In the genomic region with DNA sequence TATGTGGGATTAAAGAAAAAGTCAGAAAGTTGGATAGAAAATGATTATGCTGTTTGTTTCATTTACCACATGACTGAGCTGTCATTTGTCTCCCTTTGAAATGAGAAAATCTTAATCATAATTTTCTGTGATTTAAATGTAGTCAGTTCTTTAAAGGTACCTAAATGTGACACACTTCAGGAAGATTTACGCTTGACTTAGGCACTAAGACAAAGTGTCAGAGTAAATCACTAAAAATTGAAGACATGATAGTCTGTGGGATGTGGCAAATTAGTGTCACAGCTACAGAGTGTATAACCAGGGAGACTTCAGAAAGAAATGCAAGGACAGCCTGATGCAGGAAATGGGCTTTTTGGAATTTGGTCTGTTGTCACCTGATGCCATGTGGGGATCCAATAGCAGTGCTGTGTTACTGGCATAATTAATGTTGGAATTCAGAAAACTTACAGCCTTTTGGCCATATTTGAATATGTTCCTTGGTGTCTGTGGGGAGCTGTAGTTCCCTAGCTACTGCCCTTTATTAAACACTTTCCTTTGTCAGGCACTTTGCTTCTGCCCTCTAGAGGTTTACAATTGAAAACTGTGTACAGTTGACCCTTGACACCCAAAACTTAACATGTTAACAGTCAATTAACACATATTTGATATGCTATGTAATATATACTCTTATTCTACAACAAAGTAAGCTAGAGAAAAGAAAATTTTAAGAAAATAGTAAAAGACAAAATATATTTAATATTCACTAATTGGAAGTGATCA, we compare ENCODE assay signal across 11 cellular contexts.
DNase-seq lines count a peak whose midpoint lies in the region; ATAC-seq and TF ChIP-seq lines count a peak whose summit lies in the region.
"Had no signal": no experiment of that assay in that cellular context is flagged by ENCODE, and none has a peak within 500 bp of the region (broad histone marks: within the 10 kb centered on the region; RNA-seq: fewer than 3 reads in every experiment).

No MANE protein-coding gene starts in this region.

- POLR2A ChIA-PET in PC-3 (lab: Charles Lee; ENCODE audit: unreplicated experiment): no interaction called here

- H3K9me2 ChIP-seq in PC-3 (replicated peaks; ENCODE audit: low read length): no peaks in the 10 kb centered on the region

- no peaks in the 10 kb centered on the region for H3K27me3 Mint-ChIP-seq in HFFc6 (ENCODE audit: insufficient read depth)

- peak; percentile 15 for DNase-seq in HFFc6
- peak; percentile 23 for DNase-seq in PC-3
- DNase-seq in mucosa of descending colon: no peak
- no peak for DNase-seq in activated CD4-positive, alpha-beta T cell treated with anti-CD3 and anti-CD28 coated beads, Interleukin-2, amount 50 U/mL, for 4 hours
- no peak for DNase-seq in NCI-H128 (lab: John Stamatoyannopoulos, UW; ENCODE audit: unreplicated experiment)
- no peak for DNase-seq in mucosa of gallbladder (ENCODE audit: low spot score)
- DNase-seq: activated T-cell treated with anti-CD3 and anti-CD28 coated beads, Interleukin-2, amount 50 U/mL, for 4 hours; KG1; left ventricle myocardium superior had no signal

- H3K27ac Mint-ChIP-seq in HFFc6: no peak overlapping the region

- no peak overlapping the region for H3K9ac ChIP-seq in PC-3 (ENCODE audit: low read length)

- no peak overlapping the region for H3K4me3 Mint-ChIP-seq in HFFc6
- H3K4me3 Mint-ChIP-seq: activated T-cell treated with anti-CD3 and anti-CD28 coated beads, Interleukin-2, amount 50 U/mL, for 4 hours had no signal

- H3K4me3 ChIP-seq in PC-3 (ENCODE audit: low read length) (no peak overlapping the region), mucosa of descending colon (no peak overlapping the region)

- intact Hi-C loops in PC-3 (cut with micrococcal nuclease) (no loop called here), mucosa of descending colon (cut with DNase I, micrococcal nuclease) (no loop called here)

- peak; percentile 28; the same call in 1 of the 2 replicates for TF ChIP-seq CTCF in GM12874 (IDR thresholded peaks at IDR 0.05; ENCODE audit: insufficient read depth, low read depth, low read length)
- TF ChIP-seq CTCF in HFFc6 (IDR thresholded peaks at IDR 0.05): peak; percentile 63
- peak; percentile 57 for TF ChIP-seq CTCF in PC-3 (conservative IDR thresholded peaks at IDR 0.05; ENCODE audit: low read depth, low read length)
- TF ChIP-seq CTCF in mucosa of descending colon (IDR thresholded peaks at IDR 0.05): no peak

- no peak overlapping the region for H3K27ac ChIP-seq in PC-3 (ENCODE audit: low read length)

- no peaks in the 10 kb centered on the region for H4K20me1 ChIP-seq in PC-3 (ENCODE audit: low read length)

- no peaks in the 10 kb centered on the region for H3K27me3 ChIP-seq in PC-3 (ENCODE audit: low read length)

- H3K4me1 ChIP-seq in PC-3 (ENCODE audit: insufficient read depth, low read length): no peaks in the 10 kb centered on the region
- H3K4me1 ChIP-seq in mucosa of descending colon (ENCODE audit: low read depth): no peaks in the 10 kb centered on the region

- no peaks in the 10 kb centered on the region for H3K9me3 Mint-ChIP-seq in HFFc6
- H3K9me3 Mint-ChIP-seq: activated T-cell treated with anti-CD3 and anti-CD28 coated beads, Interleukin-2, amount 50 U/mL, for 4 hours had no signal

- peaks cover 10% of the 10 kb centered on the region for H3K4me1 Mint-ChIP-seq in HFFc6 (ENCODE audit: low read depth)

- ATAC-seq in PC-3: no peak; the same call in 1 of the 2 replicates
- ATAC-seq in mucosa of descending colon: peak; percentile 52
- no peak for ATAC-seq in GM21423 (IDR thresholded peaks at IDR 0.05; ENCODE audit: unreplicated experiment)
- ATAC-seq: activated T-cell treated with anti-CD3 and anti-CD28 coated beads, Interleukin-2, amount 50 U/mL, for 4 hours; left ventricle myocardium superior had no signal

- H3F3A ChIP-seq in PC-3 (ENCODE audit: low read length, unreplicated experiment): no peaks in the 10 kb centered on the region

- H2AFZ ChIP-seq in PC-3 (ENCODE audit: low read length): no peak overlapping the region

- H3K36me3 ChIP-seq in PC-3 (ENCODE audit: low read depth, low read length) (no peaks in the 10 kb centered on the region), mucosa of descending colon (ENCODE audit: low read depth) (no peaks in the 10 kb centered on the region)

- CTCF ChIA-PET in PC-3 (lab: Charles Lee): interaction anchor here (0.6 kb wide), 1 partner anchor 54 kb away, joined by 3 read pairs; no protein-coding TSS in a partner anchor

- H3K9me3 ChIP-seq in PC-3 (ENCODE audit: low read length) (no peaks in the 10 kb centered on the region), mucosa of descending colon (no peaks in the 10 kb centered on the region)

- H3K4me2 ChIP-seq in PC-3 (ENCODE audit: low read length): no peak overlapping the region

- H3K79me2 ChIP-seq in PC-3 (ENCODE audit: low read length): no peaks in the 10 kb centered on the region

- BruUV-seq in PC-3 (replicated peaks; lab: Mats Ljungman, UMichigan): no TSS peak

- peaks cover 24% of the 10 kb centered on the region for H3K36me3 Mint-ChIP-seq in HFFc6 (ENCODE audit: low read depth)

Comparison
In these comparisons a context has a peak if more than half of its experiments do, and no peak if none do; other contexts are left out.
1. DNase-seq: peak in HFFc6 (single experiment) and PC-3 (single experiment); none in mucosa of descending colon (0 of 3), activated CD4-positive, alpha-beta T cell treated with anti-CD3 and anti-CD28 coated beads, Interleukin-2, amount 50 U/mL, for 4 hours (0 of 2), NCI-H128 (single experiment) and mucosa of gallbladder (single experiment).